Comparison of ENCODE assay signal across 8 cellular contexts in genomic region chr10:62050941-62051433, GRCh38.
A peak's percentile ranks its signal among the peaks of the same experiment; 100 is the strongest.
DNase-seq lines count a peak whose midpoint lies in the region; ATAC-seq and TF ChIP-seq lines count a peak whose summit lies in the region.

No MANE protein-coding gene starts in this region.

- no peaks in the 10 kb centered on the region for H3K27me3 ChIP-seq in mesenchymal stem cell (ENCODE audit: control insufficient read depth in 1 of 2, insufficient read depth in 1 of 2, low read length in 2 of 2)

- peak overlapping the region in 1 of 2 experiments; percentile 23 for H2BK12ac ChIP-seq in mesenchymal stem cell (ENCODE audit: low read length in 2 of 2)

- H3K14ac ChIP-seq in mesenchymal stem cell (ENCODE audit: low read length in 2 of 2), result no peak overlapping the region

- peaks cover 59% of the 10 kb centered on the region for H3K36me3 Mint-ChIP-seq in activated B cell treated with CpG ODN at 0.5 μM for 24 hours (ENCODE audit: low read depth)

- H3K27ac ChIP-seq in mesenchymal stem cell (ENCODE audit: low read length, poor library complexity, severe bottlenecking), result peak overlapping the region; percentile 91

- H3K4ac ChIP-seq in mesenchymal stem cell (ENCODE audit: low read depth in 1 of 2, low read length in 2 of 2), result no peak overlapping the region

- ATAC-seq in HG03280 (IDR thresholded peaks at IDR 0.05; ENCODE audit: unreplicated experiment), result peak; percentile 64
- peak; percentile 60 for ATAC-seq in activated B cell treated with CpG ODN at 0.5 μM for 24 hours (ENCODE audit: low read depth)

- peak overlapping the region in 1 of 2 experiments; percentile 14 for H3K23ac ChIP-seq in mesenchymal stem cell (ENCODE audit: low read length in 2 of 2)

- H2BK5ac ChIP-seq in mesenchymal stem cell (ENCODE audit: low read depth, low read length, poor library complexity, severe bottlenecking), result peak overlapping the region; percentile 47

- H3K27me3 Mint-ChIP-seq in activated B cell treated with CpG ODN at 0.5 μM for 24 hours, result no peaks in the 10 kb centered on the region

- peak overlapping the region; percentile 98 for H3K9ac ChIP-seq in mesenchymal stem cell (ENCODE audit: low read length)

- H3K9me3 Mint-ChIP-seq in activated B cell treated with CpG ODN at 0.5 μM for 24 hours, result peaks cover 2% of the 10 kb centered on the region

- H3K27ac Mint-ChIP-seq in activated B cell treated with CpG ODN at 0.5 μM for 24 hours, result peak overlapping the region; percentile 93

- CTCF ChIA-PET in activated B cell treated with CpG ODN at 0.5 μM for 24 hours (lab: Charles Lee), result interaction anchor here (0.8 to 7.4 kb wide), 8 partner anchors 12 to 194 kb away, joined by 3 to 77 read pairs (median 6); partner anchors contain the start of gene ARID5B

- H3K18ac ChIP-seq in mesenchymal stem cell (ENCODE audit: low read depth in 1 of 2, low read length in 2 of 2), result peak overlapping the region; percentile 18 to 77

- peak overlapping the region; percentile 66 for H2AK5ac ChIP-seq in mesenchymal stem cell (ENCODE audit: low read length, severe bottlenecking)

- peaks cover 10% of the 10 kb centered on the region for H3K4me1 ChIP-seq in mesenchymal stem cell (ENCODE audit: control insufficient read depth, insufficient read depth, low read depth, low read length)

- peak overlapping the region; percentile 62 for H3K4me2 ChIP-seq in mesenchymal stem cell (ENCODE audit: low read length, poor library complexity, severe bottlenecking)

- DNase-seq in SHP77 (lab: John Stamatoyannopoulos, UW), result peak; percentile 38 to 51
- DNase-seq in SHP77 treated with DMSO at 0.1 percent for 48 hours (lab: John Stamatoyannopoulos, UW), result no peak
- no peak for DNase-seq in activated B cell treated with CpG ODN at 0.5 μM for 24 hours
- DNase-seq in central memory CD4-positive, alpha-beta T cell, result peak; percentile 88
- DNase-seq in mesenchymal stem cell, result peak; percentile 96
- DNase-seq in stimulated activated CD8-positive, alpha-beta memory T cell treated with anti-CD3 and anti-CD28 coated beads, Interleukin-15, amount 100 ng/mL, for 48 hours (ENCODE audit: low read depth in 2 of 2), result peak; percentile 57 to 72
- no peak for DNase-seq in retina

- H3K9me3 ChIP-seq in mesenchymal stem cell (ENCODE audit: control insufficient read depth, low read length), result no peaks in the 10 kb centered on the region

- POLR2A ChIA-PET in activated B cell treated with CpG ODN at 0.5 μM for 24 hours (lab: Charles Lee), result interaction anchor here (0.6 to 18.1 kb wide), 19 partner anchors 8 to 193 kb away, joined by 3 to 589 read pairs (median 14); partner anchors contain the start of gene ARID5B

- no peak overlapping the region for H2BK15ac ChIP-seq in mesenchymal stem cell (ENCODE audit: low read depth, poor library complexity, severe bottlenecking)

- H4K91ac ChIP-seq in mesenchymal stem cell (ENCODE audit: low read length), result no peak overlapping the region

- no peak overlapping the region for H4K8ac ChIP-seq in mesenchymal stem cell (ENCODE audit: low read length)

- no peak overlapping the region for H2AFZ ChIP-seq in mesenchymal stem cell (ENCODE audit: low read depth, low read length)

- H3K79me1 ChIP-seq in mesenchymal stem cell (replicated peaks; ENCODE audit: low read length, poor library complexity, severe bottlenecking), result no peaks in the 10 kb centered on the region

- 39% methylated on average over 5 of the region's 8 CpGs for WGBS in mesenchymal stem cell

- H3K4me3 ChIP-seq in mesenchymal stem cell (ENCODE audit: insufficient read depth in 1 of 2, low read depth in 1 of 2, low read length in 2 of 2), result peak overlapping the region; percentile 30 to 87

- no peak overlapping the region for H2BK120ac ChIP-seq in mesenchymal stem cell (ENCODE audit: low read depth, low read length)

- no peak for TF ChIP-seq CTCF in activated B cell treated with CpG ODN at 0.5 μM for 24 hours (IDR thresholded peaks at IDR 0.05)

- peak overlapping the region; percentile 85 for H3K4me3 Mint-ChIP-seq in activated B cell treated with CpG ODN at 0.5 μM for 24 hours

- H3K36me3 ChIP-seq in mesenchymal stem cell (ENCODE audit: control insufficient read depth in 1 of 2, insufficient read depth in 2 of 2, low read depth in 1 of 2, low read length in 2 of 2), result peaks cover 7 to 53% of the 10 kb centered on the region in 2 experiments

- intact Hi-C loops in activated B cell treated with CpG ODN at 0.5 μM for 24 hours (cut with micrococcal nuclease), result loop anchor here (1.0 to 10.0 kb wide), 9 partner anchors 13 to 766 kb away; no protein-coding TSS in a partner anchor

- peaks cover 100% of the 10 kb centered on the region for H3K4me1 Mint-ChIP-seq in activated B cell treated with CpG ODN at 0.5 μM for 24 hours

Comparison
In these comparisons a context has a peak if more than half of its experiments do, and no peak if none do; other contexts are left out.
1. DNase-seq: peak in SHP77 (2 of 2), central memory CD4-positive, alpha-beta T cell (single experiment), mesenchymal stem cell (single experiment) and stimulated activated CD8-positive, alpha-beta memory T cell treated with anti-CD3 and anti-CD28 coated beads, Interleukin-15, amount 100 ng/mL, for 48 hours (2 of 2); none in SHP77 treated with DMSO at 0.1 percent for 48 hours (single experiment), activated B cell treated with CpG ODN at 0.5 μM for 24 hours (single experiment) and retina (single experiment).